In genomic region chr12:49019435-49020317, GRCh38 we compare ENCODE assay signal across 9 cellular contexts. TPM values are rescaled to one million over a fixed set of nuclear protein-coding genes. Genes with fewer than 3 reads are reported as not detected.
DNase-seq lines count a peak whose midpoint lies in the region; ATAC-seq and TF ChIP-seq lines count a peak whose summit lies in the region.
"Had no signal": no experiment of that assay in that cellular context is flagged by ENCODE, and none has a peak within 500 bp of the region (broad histone marks: within the 10 kb centered on the region; RNA-seq: fewer than 3 reads in every experiment).

No MANE protein-coding gene starts in this region.

- H3K36me3 Mint-ChIP-seq in activated T-cell treated with anti-CD3 and anti-CD28 coated beads, Interleukin-2, amount 50 U/mL, for 72 hours (ENCODE audit: insufficient read depth in 2 of 2) = peaks cover 6 to 12% of the 10 kb centered on the region in 2 donors
- H3K36me3 Mint-ChIP-seq in glutamatergic neuron (ENCODE audit: unreplicated experiment) = peaks cover 6% of the 10 kb centered on the region

- H3K27me3 Mint-ChIP-seq in activated T-cell treated with anti-CD3 and anti-CD28 coated beads, Interleukin-2, amount 50 U/mL, for 72 hours (ENCODE audit: low read depth) = no peaks in the 10 kb centered on the region
- H3K27me3 Mint-ChIP-seq in glutamatergic neuron (ENCODE audit: unreplicated experiment) = peaks cover 7% of the 10 kb centered on the region

- peak overlapping the region; percentile 82; the same call in 1 of the 2 replicates for H3K4me3 ChIP-seq in GM08714 (ENCODE audit: low read length)

- no peaks in the 10 kb centered on the region for H3K9me3 Mint-ChIP-seq in activated T-cell treated with anti-CD3 and anti-CD28 coated beads, Interleukin-2, amount 50 U/mL, for 72 hours
- H3K9me3 Mint-ChIP-seq in glutamatergic neuron (ENCODE audit: unreplicated experiment) = peaks cover 7% of the 10 kb centered on the region

- TF ChIP-seq CTCF in glutamatergic neuron (IDR thresholded peaks at IDR 0.05; ENCODE audit: partially characterized antibody, unreplicated experiment) = peak; percentile 25

- DNase-seq in 8988T (peak; percentile 80), NOMO-1 treated with DMSO at 0.1 percent for 48 hours (lab: John Stamatoyannopoulos, UW; ENCODE audit: unreplicated experiment) (peak; percentile 64), glutamatergic neuron (peak; percentile 54), globus pallidus (ENCODE audit: low spot score) (no peak)
- peak; percentile 55 to 63 for DNase-seq in activated T-cell treated with anti-CD3 and anti-CD28 coated beads, Interleukin-2, amount 50 U/mL, for 72 hours
- DNase-seq in stimulated activated CD4-positive, alpha-beta T cell treated with anti-CD3 and anti-CD28 coated beads, Interleukin-15, amount 100 ng/mL, for 24 hours = peak; percentile 50

- peak overlapping the region; percentile 87 for H3K27ac Mint-ChIP-seq in activated T-cell treated with anti-CD3 and anti-CD28 coated beads, Interleukin-2, amount 50 U/mL, for 72 hours
- H3K27ac Mint-ChIP-seq in glutamatergic neuron (ENCODE audit: unreplicated experiment) = peak overlapping the region; percentile 94

- peak overlapping the region; percentile 56 to 93 for H3K4me3 Mint-ChIP-seq in activated T-cell treated with anti-CD3 and anti-CD28 coated beads, Interleukin-2, amount 50 U/mL, for 72 hours
- peak overlapping the region; percentile 89 for H3K4me3 Mint-ChIP-seq in glutamatergic neuron (ENCODE audit: unreplicated experiment)

- H3K4me1 Mint-ChIP-seq in activated T-cell treated with anti-CD3 and anti-CD28 coated beads, Interleukin-2, amount 50 U/mL, for 72 hours (ENCODE audit: low read depth) = peaks cover 46% of the 10 kb centered on the region
- peaks cover 10% of the 10 kb centered on the region for H3K4me1 Mint-ChIP-seq in glutamatergic neuron (ENCODE audit: low read depth, unreplicated experiment)

- no peak for ATAC-seq in activated T-cell treated with anti-CD3 and anti-CD28 coated beads, Interleukin-2, amount 50 U/mL, for 72 hours (replicated peaks in 1 of 2)
- no peak for ATAC-seq in HG02981 (IDR thresholded peaks at IDR 0.05; ENCODE audit: unreplicated experiment)

RNA-seq across cellular contexts. Expression of gene PRKAG1, which starts 1.1 kb away (rescaled TPM):
- total RNA-seq in activated T-cell treated with anti-CD3 and anti-CD28 coated beads, Interleukin-2, amount 50 U/mL, for 72 hours = 10 to 100 TPM; 66.1 to 79.3 TPM
- total RNA-seq in glutamatergic neuron (ENCODE audit: unreplicated experiment) = 58.2 TPM

RNA-seq across cellular contexts. Expression of gene DDN, which starts 20.5 kb away (rescaled TPM):
- total RNA-seq in activated T-cell treated with anti-CD3 and anti-CD28 coated beads, Interleukin-2, amount 50 U/mL, for 72 hours = under 1 TPM; 0.25 to 0.38 TPM
- total RNA-seq in glutamatergic neuron (ENCODE audit: unreplicated experiment) = 6.4 TPM

RNA-seq across cellular contexts. Expression of gene KMT2D, which starts 40.9 kb away (rescaled TPM):
- total RNA-seq in activated T-cell treated with anti-CD3 and anti-CD28 coated beads, Interleukin-2, amount 50 U/mL, for 72 hours = 10 to 100 TPM; 68.6 to 84.2 TPM
- 144 TPM for total RNA-seq in glutamatergic neuron (ENCODE audit: unreplicated experiment)

RNA-seq across cellular contexts. Expression of gene WNT1, which starts 41.6 kb away (rescaled TPM):
- total RNA-seq in activated T-cell treated with anti-CD3 and anti-CD28 coated beads, Interleukin-2, amount 50 U/mL, for 72 hours = under 1 TPM in 1 of 2 donors, not detected in 1; 0.42 TPM
- not detected for total RNA-seq in glutamatergic neuron (ENCODE audit: unreplicated experiment)
- total RNA-seq: lower leg skin had no signal

RNA-seq across cellular contexts. Expression of gene WNT10B, which starts 48.1 kb away (rescaled TPM):
- total RNA-seq in activated T-cell treated with anti-CD3 and anti-CD28 coated beads, Interleukin-2, amount 50 U/mL, for 72 hours = 1 to 10 TPM in 1 of 2 donors, under 1 TPM in 1; 0.31 to 1.7 TPM
- total RNA-seq in glutamatergic neuron (ENCODE audit: unreplicated experiment) = not detected
